In genomic region chr3:80550154-80550553, GRCh38 we compare ENCODE assay signal across 18 cellular contexts.
"Had no signal": no experiment of that assay in that cellular context is flagged by ENCODE, and none has a peak within 500 bp of the region (broad histone marks: within the 10 kb centered on the region; RNA-seq: fewer than 3 reads in every experiment).

No MANE protein-coding gene starts in this region.

- H3K27ac ChIP-seq: gastrocnemius medialis, left lung, sigmoid colon, thoracic aorta, upper lobe of left lung had no signal

- H3K36me3 ChIP-seq: gastrocnemius medialis, left lung, sigmoid colon, thoracic aorta, upper lobe of left lung had no signal

- ATAC-seq: activated CD8-positive, alpha-beta memory T cell treated with anti-CD3 and anti-CD28 coated beads, Interleukin-2, amount 10 ng/mL, durations not matched to agents 7 days and 5 days; gastrocnemius medialis; left lung; stimulated activated naive B cell treated with anti-CD40 and anti-IgM and Interleukin-4, amounts not matched to agents 10 μg/mL and 1 μg/mL and 100 μg/mL, for 72 hours had no signal

- DNase-seq: activated CD4-positive, alpha-beta memory T cell treated with anti-CD3 and anti-CD28 coated beads, Interleukin-2, amount 10 ng/mL, durations not matched to agents 7 days and 5 days; activated CD4-positive, alpha-beta T cell treated with anti-CD3 and anti-CD28 coated beads for 48 hours; activated CD4-positive, CD25-positive, alpha-beta regulatory T cell; activated CD8-positive, alpha-beta memory T cell treated with anti-CD3 and anti-CD28 coated beads, Interleukin-2, amount 10 ng/mL, durations not matched to agents 7 days and 5 days; cerebellar nuclear complex; effector CD4-positive, alpha-beta T cell; gastrocnemius medialis; head of caudate nucleus; kidney; left lung; mammary epithelial cell; midbrain; occipital lobe; posterior cingulate gyrus; sigmoid colon; stimulated activated naive B cell treated with anti-CD40 and anti-IgM and Interleukin-4, amounts not matched to agents 10 μg/mL and 1 μg/mL and 100 μg/mL, for 72 hours; upper lobe of left lung had no signal

- H3K4me3 ChIP-seq: gastrocnemius medialis, left lung, sigmoid colon, thoracic aorta, upper lobe of left lung had no signal

- H3K9me3 ChIP-seq: gastrocnemius medialis, left lung, sigmoid colon, thoracic aorta, upper lobe of left lung had no signal
